In the genomic region with DNA sequence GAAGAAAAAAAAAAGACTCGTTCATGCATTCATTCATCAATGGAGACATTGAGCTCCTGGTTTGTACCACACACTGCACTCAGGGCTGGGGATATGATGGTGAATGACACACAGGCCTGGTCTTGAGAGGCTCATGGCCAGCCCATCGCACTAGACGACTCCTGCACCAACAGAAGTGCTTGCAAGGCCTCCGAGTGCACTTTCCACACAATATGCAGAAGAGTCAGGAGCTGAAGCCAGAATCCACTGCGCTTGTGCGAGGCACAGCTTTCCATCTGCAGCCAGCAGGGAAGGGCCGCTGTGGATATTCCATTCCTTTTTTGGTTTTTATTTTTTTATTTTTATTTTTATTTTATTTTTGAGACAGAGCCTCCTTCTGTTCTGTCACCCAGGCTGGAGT, we compare ENCODE assay signal across 8 cellular contexts.
"Had no signal": no experiment of that assay in that cellular context is flagged by ENCODE, and none has a peak within 500 bp of the region (broad histone marks: within the 10 kb centered on the region; RNA-seq: fewer than 3 reads in every experiment).

No MANE protein-coding gene starts in this region.

- H2AFZ ChIP-seq: GM23248, GM23338 had no signal

- H3K27ac Mint-ChIP-seq: HFFc6 had no signal

- ATAC-seq: GM23338, HCT116 had no signal

- H3K36me3 ChIP-seq: HAP-1 had no signal

- H3K4me2 ChIP-seq: GM23338 had no signal

- H3K4me3 Mint-ChIP-seq: GM23338, HFFc6 had no signal

- H3K4me3 ChIP-seq: GM23248, GM23338, HAP-1 had no signal

- H3K4me1 ChIP-seq: HAP-1 had no signal

- H3K27ac ChIP-seq: GM23248 had no signal

- H3K9me3 Mint-ChIP-seq: GM23338 had no signal

- DNase-seq: GM23248, GOT3, H7, HCEC 1CT, HFFc6 had no signal

- H3K9me3 ChIP-seq: HAP-1 had no signal

- H3K9ac ChIP-seq: GM23248 had no signal
